ENCODE assay signal across 1 cellular context in the genomic region with DNA sequence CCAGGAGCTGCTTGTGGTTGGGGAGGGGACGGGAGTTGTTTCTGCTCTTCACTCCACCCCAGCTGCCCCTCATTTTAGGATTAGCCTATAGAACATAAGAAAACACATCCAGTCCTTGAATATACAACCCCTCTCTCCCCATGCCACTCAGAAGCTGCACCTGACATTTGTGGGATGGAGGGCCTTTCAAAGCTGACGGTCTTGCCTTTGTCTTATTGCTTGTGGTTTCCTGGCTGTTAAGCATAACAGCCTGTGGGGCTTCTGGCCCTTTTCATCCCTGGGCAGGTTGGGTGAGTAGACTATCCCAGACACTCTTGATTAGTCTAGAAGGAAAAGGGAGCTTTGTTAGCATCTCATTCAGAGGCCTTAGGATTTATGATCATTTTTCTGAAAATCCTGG.
TF ChIP-seq lines count a peak whose summit lies in the region.

No MANE protein-coding gene starts in this region.

TF ChIP-seq in IMR-90, 13 proteins besides CTCF, POLR2A, EP300 and RAD21:
- TF ChIP-seq, protein P1, sequence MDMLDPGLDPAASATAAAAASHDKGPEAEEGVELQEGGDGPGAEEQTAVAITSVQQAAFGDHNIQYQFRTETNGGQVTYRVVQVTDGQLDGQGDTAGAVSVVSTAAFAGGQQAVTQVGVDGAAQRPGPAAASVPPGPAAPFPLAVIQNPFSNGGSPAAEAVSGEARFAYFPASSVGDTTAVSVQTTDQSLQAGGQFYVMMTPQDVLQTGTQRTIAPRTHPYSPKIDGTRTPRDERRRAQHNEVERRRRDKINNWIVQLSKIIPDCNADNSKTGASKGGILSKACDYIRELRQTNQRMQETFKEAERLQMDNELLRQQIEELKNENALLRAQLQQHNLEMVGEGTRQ (IDR thresholded peaks at IDR 0.05; ENCODE audit: low read depth, low read length): no peak
- TF ChIP-seq MAZ (IDR thresholded peaks at IDR 0.05; ENCODE audit: borderline replicate concordance, low read depth, low read length) (no peak), MXI1 (IDR thresholded peaks at IDR 0.05; ENCODE audit: borderline replicate concordance, low read depth, low read length) (no peak), RCOR1 (IDR thresholded peaks at IDR 0.05; ENCODE audit: insufficient replicate concordance, low read length) (no peak), NFE2L2 (IDR thresholded peaks at IDR 0.05; ENCODE audit: low read depth, low read length) (no peak), BHLHE40 (IDR thresholded peaks at IDR 0.05; ENCODE audit: low read depth, low read length) (no peak), CHD1 (IDR thresholded peaks at IDR 0.05; ENCODE audit: low read depth, low read length) (no peak), MAFK (IDR thresholded peaks at IDR 0.05; ENCODE audit: low read depth, low read length) (no peak), FOS (IDR thresholded peaks at IDR 0.05; ENCODE audit: low read depth, low read length) (no peak), CEBPB (IDR thresholded peaks at IDR 0.05; ENCODE audit: low read depth, low read length) (no peak), SMC3 (IDR thresholded peaks at IDR 0.05; ENCODE audit: low read depth, low read length) (no peak), RFX5 (IDR thresholded peaks at IDR 0.05; ENCODE audit: low read depth, low read length) (no peak)
- TF ChIP-seq, protein P2, sequence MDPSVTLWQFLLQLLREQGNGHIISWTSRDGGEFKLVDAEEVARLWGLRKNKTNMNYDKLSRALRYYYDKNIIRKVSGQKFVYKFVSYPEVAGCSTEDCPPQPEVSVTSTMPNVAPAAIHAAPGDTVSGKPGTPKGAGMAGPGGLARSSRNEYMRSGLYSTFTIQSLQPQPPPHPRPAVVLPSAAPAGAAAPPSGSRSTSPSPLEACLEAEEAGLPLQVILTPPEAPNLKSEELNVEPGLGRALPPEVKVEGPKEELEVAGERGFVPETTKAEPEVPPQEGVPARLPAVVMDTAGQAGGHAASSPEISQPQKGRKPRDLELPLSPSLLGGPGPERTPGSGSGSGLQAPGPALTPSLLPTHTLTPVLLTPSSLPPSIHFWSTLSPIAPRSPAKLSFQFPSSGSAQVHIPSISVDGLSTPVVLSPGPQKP (IDR thresholded peaks at IDR 0.05; ENCODE audit: borderline replicate concordance, low read depth, low read length): no peak
